ENCODE assay signal across 1 cellular context in the genomic region with DNA sequence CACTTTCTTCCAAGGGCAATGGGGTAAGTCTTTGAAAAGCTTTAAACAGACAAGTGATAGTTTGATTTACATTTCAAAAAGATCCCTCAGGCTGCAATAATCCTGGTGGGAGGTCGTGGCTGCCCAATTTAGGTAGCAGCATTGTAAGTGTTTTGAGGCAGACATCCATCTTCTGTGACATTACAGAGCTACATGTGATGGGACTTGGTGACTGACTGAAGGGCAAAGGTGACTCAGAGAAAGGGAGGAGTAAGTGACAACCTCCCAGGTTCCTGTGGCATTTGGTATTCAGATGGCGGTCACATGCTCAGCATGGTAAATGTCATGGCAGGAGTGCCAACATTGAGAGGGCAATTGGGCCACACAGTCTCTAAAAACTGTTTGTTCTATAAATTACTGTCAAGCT.
TF ChIP-seq lines count a peak whose summit lies in the region.

No MANE protein-coding gene starts in this region.

TF ChIP-seq in HCT116, 20 proteins besides CTCF, POLR2A, EP300 and RAD21 (continued from another document):
- TF ChIP-seq, protein P1, sequence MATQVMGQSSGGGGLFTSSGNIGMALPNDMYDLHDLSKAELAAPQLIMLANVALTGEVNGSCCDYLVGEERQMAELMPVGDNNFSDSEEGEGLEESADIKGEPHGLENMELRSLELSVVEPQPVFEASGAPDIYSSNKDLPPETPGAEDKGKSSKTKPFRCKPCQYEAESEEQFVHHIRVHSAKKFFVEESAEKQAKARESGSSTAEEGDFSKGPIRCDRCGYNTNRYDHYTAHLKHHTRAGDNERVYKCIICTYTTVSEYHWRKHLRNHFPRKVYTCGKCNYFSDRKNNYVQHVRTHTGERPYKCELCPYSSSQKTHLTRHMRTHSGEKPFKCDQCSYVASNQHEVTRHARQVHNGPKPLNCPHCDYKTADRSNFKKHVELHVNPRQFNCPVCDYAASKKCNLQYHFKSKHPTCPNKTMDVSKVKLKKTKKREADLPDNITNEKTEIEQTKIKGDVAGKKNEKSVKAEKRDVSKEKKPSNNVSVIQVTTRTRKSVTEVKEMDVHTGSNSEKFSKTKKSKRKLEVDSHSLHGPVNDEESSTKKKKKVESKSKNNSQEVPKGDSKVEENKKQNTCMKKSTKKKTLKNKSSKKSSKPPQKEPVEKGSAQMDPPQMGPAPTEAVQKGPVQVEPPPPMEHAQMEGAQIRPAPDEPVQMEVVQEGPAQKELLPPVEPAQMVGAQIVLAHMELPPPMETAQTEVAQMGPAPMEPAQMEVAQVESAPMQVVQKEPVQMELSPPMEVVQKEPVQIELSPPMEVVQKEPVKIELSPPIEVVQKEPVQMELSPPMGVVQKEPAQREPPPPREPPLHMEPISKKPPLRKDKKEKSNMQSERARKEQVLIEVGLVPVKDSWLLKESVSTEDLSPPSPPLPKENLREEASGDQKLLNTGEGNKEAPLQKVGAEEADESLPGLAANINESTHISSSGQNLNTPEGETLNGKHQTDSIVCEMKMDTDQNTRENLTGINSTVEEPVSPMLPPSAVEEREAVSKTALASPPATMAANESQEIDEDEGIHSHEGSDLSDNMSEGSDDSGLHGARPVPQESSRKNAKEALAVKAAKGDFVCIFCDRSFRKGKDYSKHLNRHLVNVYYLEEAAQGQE (IDR thresholded peaks at IDR 0.05; ENCODE audit: low read depth): no peak
- TF ChIP-seq SIN3A (IDR thresholded peaks at IDR 0.05; ENCODE audit: low read depth): no peak
- TF ChIP-seq EZH2phosphoT487 (IDR thresholded peaks at IDR 0.05; ENCODE audit: borderline replicate concordance): no peak
- TF ChIP-seq, protein P2, sequence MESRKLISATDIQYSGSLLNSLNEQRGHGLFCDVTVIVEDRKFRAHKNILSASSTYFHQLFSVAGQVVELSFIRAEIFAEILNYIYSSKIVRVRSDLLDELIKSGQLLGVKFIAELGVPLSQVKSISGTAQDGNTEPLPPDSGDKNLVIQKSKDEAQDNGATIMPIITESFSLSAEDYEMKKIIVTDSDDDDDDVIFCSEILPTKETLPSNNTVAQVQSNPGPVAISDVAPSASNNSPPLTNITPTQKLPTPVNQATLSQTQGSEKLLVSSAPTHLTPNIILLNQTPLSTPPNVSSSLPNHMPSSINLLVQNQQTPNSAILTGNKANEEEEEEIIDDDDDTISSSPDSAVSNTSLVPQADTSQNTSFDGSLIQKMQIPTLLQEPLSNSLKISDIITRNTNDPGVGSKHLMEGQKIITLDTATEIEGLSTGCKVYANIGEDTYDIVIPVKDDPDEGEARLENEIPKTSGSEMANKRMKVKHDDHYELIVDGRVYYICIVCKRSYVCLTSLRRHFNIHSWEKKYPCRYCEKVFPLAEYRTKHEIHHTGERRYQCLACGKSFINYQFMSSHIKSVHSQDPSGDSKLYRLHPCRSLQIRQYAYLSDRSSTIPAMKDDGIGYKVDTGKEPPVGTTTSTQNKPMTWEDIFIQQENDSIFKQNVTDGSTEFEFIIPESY (IDR thresholded peaks at IDR 0.05; ENCODE audit: extremely low read depth, insufficient replicate concordance, low read length): no peak
- no peak for TF ChIP-seq EZH2 (IDR thresholded peaks at IDR 0.05)
- no peak for TF ChIP-seq CBX3 (IDR thresholded peaks at IDR 0.05; ENCODE audit: low read depth)
- no peak for TF ChIP-seq JUND (IDR thresholded peaks at IDR 0.05)
- TF ChIP-seq FOSL1 (IDR thresholded peaks at IDR 0.05; ENCODE audit: low read depth): no peak
